In genomic region chr4:186939226-186939625, GRCh38 we compare ENCODE assay signal across 23 cellular contexts.
A peak's percentile ranks its signal among the peaks of the same experiment; 100 is the strongest.
DNase-seq lines count a peak whose midpoint lies in the region; TF ChIP-seq lines count a peak whose summit lies in the region.
"Had no signal": no experiment of that assay in that cellular context is flagged by ENCODE, and none has a peak within 500 bp of the region (broad histone marks: within the 10 kb centered on the region; RNA-seq: fewer than 3 reads in every experiment).

No MANE protein-coding gene starts in this region.

- DNase-seq in H9 (no peak), MV-4-11 (lab: John Stamatoyannopoulos, UW) (peak; percentile 83), OCI-LY7 (ENCODE audit: low spot score) (no peak), mesenchymal stem cell (no peak), testis (no peak), NCI-H345 treated with DMSO at 0.1 percent for 48 hours (lab: John Stamatoyannopoulos, UW; ENCODE audit: unreplicated experiment) (no peak), NCI-H1105 treated with DMSO at 0.1 percent for 48 hours (lab: John Stamatoyannopoulos, UW) (no peak), occipital lobe (lab: John Stamatoyannopoulos, UW) (no peak)
- DNase-seq: CD4-positive, alpha-beta memory T cell; DND-41; GOT3; NCI-H1694; NCI-H2081; NCI-H2171; NCI-H446; NCI-H526 treated with DMSO at 0.1 percent for 48 hours; PC-9; SIG-M5; SK-N-SH; T-helper 1 cell had no signal

- H3K9me2 ChIP-seq in OCI-LY7 (ENCODE audit: insufficient read depth, low read length): no peaks in the 10 kb centered on the region
- H3K9me2 ChIP-seq: SK-N-SH had no signal

- no peak overlapping the region for H3K23ac ChIP-seq in H9 (ENCODE audit: insufficient read length, low read depth, low read length)
- no peak overlapping the region for H3K23ac ChIP-seq in mesenchymal stem cell (ENCODE audit: low read length in 2 of 2)

- H2AFZ ChIP-seq in H9 (ENCODE audit: low read length) (no peak overlapping the region), OCI-LY7 (ENCODE audit: low read length) (peak overlapping the region; percentile 17; the same call in 1 of the 2 replicates), mesenchymal stem cell (ENCODE audit: low read depth, low read length) (no peak overlapping the region)
- H2AFZ ChIP-seq: PC-9 had no signal

- H2BK12ac ChIP-seq in H9 (ENCODE audit: insufficient read length, low read depth, low read length) (no peak overlapping the region), mesenchymal stem cell (ENCODE audit: low read length in 2 of 2) (peak overlapping the region; percentile 27 to 88)

- no peak overlapping the region for H4K5ac ChIP-seq in H9 (ENCODE audit: insufficient read length, low read depth, low read length)

- H3K27ac Mint-ChIP-seq in H9: peak overlapping the region; percentile 2 to 22 (median 14); a peak in 2 of 7 replicates
- H3K27ac Mint-ChIP-seq: B cell; CD4-positive, alpha-beta memory T cell had no signal

- H2BK5ac ChIP-seq in H9 (ENCODE audit: insufficient read length, low read length): no peak overlapping the region
- no peak overlapping the region for H2BK5ac ChIP-seq in mesenchymal stem cell (ENCODE audit: low read depth, low read length, poor library complexity, severe bottlenecking)

- no peak overlapping the region for H3T11ph ChIP-seq in H9 (ENCODE audit: low read length)

- no peak for TF ChIP-seq CTCF in H9 (conservative IDR thresholded peaks at IDR 0.05)
- TF ChIP-seq CTCF in OCI-LY7 (conservative IDR thresholded peaks at IDR 0.05; ENCODE audit: low read length): no peak
- no peak for TF ChIP-seq CTCF in testis (IDR thresholded peaks at IDR 0.05)

- no peak overlapping the region for H4K91ac ChIP-seq in H9 (ENCODE audit: insufficient read length, low read depth, low read length)
- no peak overlapping the region for H4K91ac ChIP-seq in mesenchymal stem cell (ENCODE audit: low read length)

- TF ChIP-seq POLR2A in testis (IDR thresholded peaks at IDR 0.05): no peak

- H3K14ac ChIP-seq in H9 (ENCODE audit: insufficient read depth, low read length) (no peak overlapping the region), mesenchymal stem cell (ENCODE audit: low read length in 2 of 2) (no peak overlapping the region)

- H3K4me1 ChIP-seq in H9 (ENCODE audit: insufficient read depth, low read length) (peaks cover 2% of the 10 kb centered on the region; the same call in 1 of the 2 replicates), OCI-LY7 (ENCODE audit: insufficient read depth, low read length, poor library complexity, severe bottlenecking) (peaks cover 24% of the 10 kb centered on the region), mesenchymal stem cell (ENCODE audit: control insufficient read depth, insufficient read depth, low read depth, low read length) (peaks cover 3% of the 10 kb centered on the region), testis (peaks cover 8% of the 10 kb centered on the region)

- H3K27ac ChIP-seq in H9 (ENCODE audit: insufficient read length, low read depth, low read length): no peak overlapping the region
- no peak overlapping the region for H3K27ac ChIP-seq in OCI-LY7 (ENCODE audit: low read depth, low read length, poor library complexity, severe bottlenecking)
- no peak overlapping the region for H3K27ac ChIP-seq in mesenchymal stem cell (ENCODE audit: low read length, poor library complexity, severe bottlenecking)
- H3K27ac ChIP-seq in testis: no peak overlapping the region
- H3K27ac ChIP-seq: PC-9 had no signal

- H3K79me1 ChIP-seq in H9 (ENCODE audit: insufficient read depth, low read depth, low read length, poor library complexity, severe bottlenecking) (no peaks in the 10 kb centered on the region), mesenchymal stem cell (replicated peaks; ENCODE audit: low read length, poor library complexity, severe bottlenecking) (no peaks in the 10 kb centered on the region)

- H2BK20ac ChIP-seq in H9 (ENCODE audit: low read depth, low read length, poor library complexity, severe bottlenecking): no peak overlapping the region

- peaks cover 13 to 20% of the 10 kb centered on the region in 2 experiments for H3K4me1 Mint-ChIP-seq in H9
- H3K4me1 Mint-ChIP-seq: B cell; CD4-positive, alpha-beta memory T cell had no signal

- H3K27me3 ChIP-seq in H9 (ENCODE audit: insufficient read depth, low read length) (no peaks in the 10 kb centered on the region), mesenchymal stem cell (ENCODE audit: control insufficient read depth in 1 of 2, insufficient read depth in 1 of 2, low read length in 2 of 2) (no peaks in the 10 kb centered on the region), testis (no peaks in the 10 kb centered on the region)

- H3K9ac ChIP-seq in H9 (ENCODE audit: extremely low read depth, insufficient read length, low read length) (no peak overlapping the region), mesenchymal stem cell (ENCODE audit: low read length) (no peak overlapping the region)
- H3K9ac ChIP-seq: SK-N-SH had no signal

- no peak overlapping the region for H3K4me3 Mint-ChIP-seq in H9
- H3K4me3 Mint-ChIP-seq: B cell; CD4-positive, alpha-beta memory T cell had no signal

- no peak overlapping the region for H3K56ac ChIP-seq in H9 (ENCODE audit: insufficient read length, low read depth, low read length)

- CTCF ChIA-PET in OCI-LY7 (lab: Charles Lee; ENCODE audit: unreplicated experiment): no interaction called here

- POLR2A ChIA-PET in OCI-LY7 (lab: Charles Lee): interaction anchor here (0.6 kb wide), 1 partner anchor 224 kb away, joined by 5 read pairs; no protein-coding TSS in a partner anchor

- intact Hi-C loops in OCI-LY7 (cut with micrococcal nuclease; ENCODE audit: unreplicated experiment) (no loop called here), testis (cut with DNase I; ENCODE audit: low total_unique reads) (no loop called here)

- no peaks in the 10 kb centered on the region for H3K27me3 Mint-ChIP-seq in H9 (ENCODE audit: low read depth)
- H3K27me3 Mint-ChIP-seq: B cell; CD4-positive, alpha-beta memory T cell had no signal

- no peak overlapping the region for H3K4ac ChIP-seq in H9 (ENCODE audit: low read depth, low read length)
- no peak overlapping the region for H3K4ac ChIP-seq in mesenchymal stem cell (ENCODE audit: low read depth in 1 of 2, low read length in 2 of 2)

- H4K20me1 ChIP-seq in H9 (ENCODE audit: control insufficient read depth, insufficient read depth, insufficient read length) (no peaks in the 10 kb centered on the region), OCI-LY7 (ENCODE audit: insufficient read depth, low read length) (no peaks in the 10 kb centered on the region)

- H3K23me2 ChIP-seq in H9 (ENCODE audit: insufficient read length, low read depth, low read length, poor library complexity, severe bottlenecking): no peaks in the 10 kb centered on the region

- H3K4me2 ChIP-seq in H9 (ENCODE audit: insufficient read depth, insufficient read length, low read length) (no peak overlapping the region), OCI-LY7 (ENCODE audit: low read length) (no peak overlapping the region), mesenchymal stem cell (ENCODE audit: low read length, poor library complexity, severe bottlenecking) (no peak overlapping the region)
- H3K4me2 ChIP-seq: A549, PC-9, SK-N-SH had no signal

- no peak overlapping the region for H3K4me3 ChIP-seq in OCI-LY7 (ENCODE audit: low read depth, low read length, poor library complexity, severe bottlenecking)
- H3K4me3 ChIP-seq in mesenchymal stem cell (ENCODE audit: insufficient read depth in 1 of 2, low read depth in 1 of 2, low read length in 2 of 2): no peak overlapping the region
- H3K4me3 ChIP-seq in testis: no peak overlapping the region
- H3K4me3 ChIP-seq: A549, GM12878, PC-9 had no signal

- no peaks in the 10 kb centered on the region for H3K9me3 Mint-ChIP-seq in H9

- no CpG with 5 or more reads among the region's 1 CpG for WGBS in H9 (ENCODE audit: extremely low coverage, insufficient read length, low lambda C conversion rate)
- WGBS in mesenchymal stem cell: 100% methylated on average over 1 of the region's 1 CpG
- WGBS in testis, 2 donors: 96 to 97% methylated on average over 1 of the region's 1 CpG

- H3K79me2 ChIP-seq in H9 (ENCODE audit: insufficient read depth, low read length): no peaks in the 10 kb centered on the region
- H3K79me2 ChIP-seq in OCI-LY7 (ENCODE audit: insufficient read depth, low read depth, low read length): no peaks in the 10 kb centered on the region

- H2BK120ac ChIP-seq in H9 (ENCODE audit: low read depth, low read length, poor library complexity, severe bottlenecking) (no peak overlapping the region), mesenchymal stem cell (ENCODE audit: low read depth, low read length) (no peak overlapping the region)

- H3K18ac ChIP-seq in H9 (ENCODE audit: insufficient read length, low read depth, low read length): no peak overlapping the region
- H3K18ac ChIP-seq in mesenchymal stem cell (ENCODE audit: low read depth in 1 of 2, low read length in 2 of 2): peak overlapping the region in 1 of 2 experiments; percentile 35

- H3K9me3 ChIP-seq in H9 (ENCODE audit: control insufficient read depth, low read depth, low read length): no peaks in the 10 kb centered on the region
- no peaks in the 10 kb centered on the region for H3K9me3 ChIP-seq in OCI-LY7 (ENCODE audit: low read length)
- no peaks in the 10 kb centered on the region for H3K9me3 ChIP-seq in mesenchymal stem cell (ENCODE audit: control insufficient read depth, low read length)
- no peaks in the 10 kb centered on the region for H3K9me3 ChIP-seq in testis
- H3K9me3 ChIP-seq: A549, SK-N-SH had no signal

- H2BK15ac ChIP-seq in H9 (ENCODE audit: low read depth, low read length) (no peak overlapping the region), mesenchymal stem cell (ENCODE audit: low read depth, poor library complexity, severe bottlenecking) (no peak overlapping the region)

- BruUV-seq in OCI-LY7 (replicated peaks; lab: Mats Ljungman, UMichigan): no TSS peak

- no peaks in the 10 kb centered on the region; a peak in 1 of 7 replicates for H3K36me3 Mint-ChIP-seq in H9 (ENCODE audit: insufficient read depth in 1 of 3, low read depth in 3 of 3)
- H3K36me3 Mint-ChIP-seq: CD4-positive, alpha-beta memory T cell had no signal

- no peaks in the 10 kb centered on the region for H3K36me3 ChIP-seq in OCI-LY7 (ENCODE audit: insufficient read depth, low read length)
- H3K36me3 ChIP-seq in mesenchymal stem cell (ENCODE audit: control insufficient read depth in 1 of 2, insufficient read depth in 2 of 2, low read depth in 1 of 2, low read length in 2 of 2): no peaks in the 10 kb centered on the region
- no peaks in the 10 kb centered on the region for H3K36me3 ChIP-seq in testis (ENCODE audit: low read depth, missing control alignments)

- H2AK5ac ChIP-seq in H9 (ENCODE audit: insufficient read length, low read length): no peak overlapping the region
- H2AK5ac ChIP-seq in mesenchymal stem cell (ENCODE audit: low read length, severe bottlenecking): no peak overlapping the region

- H4K8ac ChIP-seq in H9 (replicated peaks; ENCODE audit: insufficient read length, low read depth, low read length) (no peak overlapping the region), mesenchymal stem cell (ENCODE audit: low read length) (no peak overlapping the region)
